8 cellular contexts compared by ENCODE assay signal in the genomic region with DNA sequence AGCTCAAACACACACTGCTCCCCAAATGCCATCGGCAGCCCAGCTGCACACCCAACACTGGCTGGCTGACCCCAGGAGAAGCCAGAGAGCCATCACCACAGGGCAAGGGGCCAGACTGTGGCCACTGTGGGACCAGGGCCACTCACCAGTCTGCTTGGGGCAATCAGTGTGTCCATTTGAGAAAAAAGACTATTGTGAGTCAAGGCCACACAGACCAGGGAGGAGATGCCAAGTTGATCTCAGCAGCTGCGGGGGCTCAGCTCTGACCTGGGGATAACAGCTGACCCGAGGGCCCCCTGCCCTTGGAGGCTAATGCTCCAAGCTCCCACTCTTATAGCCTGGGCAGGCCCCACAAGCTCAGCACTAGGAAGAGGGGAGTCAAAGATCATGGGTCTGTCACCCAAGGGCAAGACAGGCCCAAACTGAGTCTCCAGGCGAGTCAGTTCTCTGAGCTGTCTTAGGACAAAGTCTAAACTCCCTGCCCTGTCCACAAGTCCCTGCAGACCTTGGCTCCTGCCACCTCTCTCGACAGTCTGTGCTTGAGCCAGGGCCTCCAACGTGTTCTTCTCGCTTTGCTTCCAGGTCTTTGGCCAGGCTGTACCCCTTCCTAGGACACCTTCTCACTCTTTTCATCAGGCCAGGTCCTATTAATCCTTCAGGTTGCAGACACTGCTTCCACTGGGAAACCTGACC. TPM values are rescaled to one million over a fixed set of nuclear protein-coding genes. Genes with fewer than 3 reads are reported as not detected.
A peak's percentile ranks its signal among the peaks of the same experiment; 100 is the strongest.
DNase-seq lines count a peak whose midpoint lies in the region; ATAC-seq and TF ChIP-seq lines count a peak whose summit lies in the region.

No MANE protein-coding gene starts in this region.

- H3K4me3 ChIP-seq in DOHH2 (ENCODE audit: low read length): peak overlapping the region; percentile 74
- H3K4me3 ChIP-seq in Peyer's patch: peak overlapping the region in 1 of 4 donors; percentile 7
- H3K4me3 ChIP-seq in esophagus squamous epithelium: no peak overlapping the region

- no peak overlapping the region for H3K4me3 Mint-ChIP-seq in progenitor cell of endocrine pancreas (ENCODE audit: low read depth)

- H3K4me2 ChIP-seq in DOHH2 (ENCODE audit: low read length): peak overlapping the region; percentile 93

- H3K36me3 ChIP-seq in DOHH2 (ENCODE audit: control insufficient read depth, low read length): peaks cover 78% of the 10 kb centered on the region
- peaks cover 0 to 9% (median 0%) of the 10 kb centered on the region in 3 donors for H3K36me3 ChIP-seq in Peyer's patch
- H3K36me3 ChIP-seq in esophagus squamous epithelium: peaks cover 0 to 7% (median 6%) of the 10 kb centered on the region in 3 donors

- 36 to 40% methylated on average over 7 of the region's 7 CpGs for WGBS in esophagus squamous epithelium, 2 donors

- peaks cover 86% of the 10 kb centered on the region for H3K4me1 ChIP-seq in DOHH2 (ENCODE audit: control insufficient read depth, low read length)
- H3K4me1 ChIP-seq in Peyer's patch: peaks cover 64 to 99% (median 78%) of the 10 kb centered on the region in 4 donors
- H3K4me1 ChIP-seq in esophagus squamous epithelium: peaks cover 84 to 100% (median 95%) of the 10 kb centered on the region in 3 donors

- no peaks in the 10 kb centered on the region for H3K36me3 Mint-ChIP-seq in progenitor cell of endocrine pancreas (ENCODE audit: insufficient read depth)

- H3K27me3 ChIP-seq in DOHH2 (ENCODE audit: control insufficient read depth, low read length): no peaks in the 10 kb centered on the region
- H3K27me3 ChIP-seq in Peyer's patch: no peaks in the 10 kb centered on the region
- no peaks in the 10 kb centered on the region for H3K27me3 ChIP-seq in esophagus squamous epithelium

- peaks cover 49% of the 10 kb centered on the region for H3F3A ChIP-seq in DOHH2 (ENCODE audit: control insufficient read depth, insufficient read depth)

- DNase-seq in Peyer's patch (peak in 2 of 3 donors; percentile 80 to 81), esophagus squamous epithelium (lab: John Stamatoyannopoulos, UW) (no peak), progenitor cell of endocrine pancreas (ENCODE audit: low spot score, unreplicated experiment) (no peak), GM19238 (ENCODE audit: insufficient read length, low spot score) (no peak), LoVo (ENCODE audit: low spot score) (no peak)

- H3K79me2 ChIP-seq in DOHH2 (ENCODE audit: control insufficient read depth, low read length): peaks cover 100% of the 10 kb centered on the region

- peak overlapping the region; percentile 89 for H3K27ac Mint-ChIP-seq in progenitor cell of endocrine pancreas

- no peaks in the 10 kb centered on the region for H3K27me3 Mint-ChIP-seq in progenitor cell of endocrine pancreas

- H3K9me3 ChIP-seq in DOHH2 (ENCODE audit: control insufficient read depth, insufficient read depth, low read length) (no peaks in the 10 kb centered on the region), Peyer's patch (no peaks in the 10 kb centered on the region), esophagus squamous epithelium (no peaks in the 10 kb centered on the region)

- ATAC-seq in esophagus mucosa (no peak), GM21526 (IDR thresholded peaks at IDR 0.05; ENCODE audit: low FRiP score, unreplicated experiment) (no peak)

- no peaks in the 10 kb centered on the region for H3K9me2 ChIP-seq in DOHH2 (replicated peaks; ENCODE audit: control insufficient read depth, low read length)

- H3K27ac ChIP-seq in DOHH2 (ENCODE audit: low read depth, low read length) (peak overlapping the region; percentile 91), Peyer's patch (peak overlapping the region; percentile 78 to 95 (median 88)), esophagus squamous epithelium (peak overlapping the region; percentile 85 to 100 (median 94))

- H3K4me1 Mint-ChIP-seq in progenitor cell of endocrine pancreas (ENCODE audit: low read depth): peaks cover 51% of the 10 kb centered on the region

- no peaks in the 10 kb centered on the region for H3K9me3 Mint-ChIP-seq in progenitor cell of endocrine pancreas (ENCODE audit: low read depth)

- TF ChIP-seq POLR2A in Peyer's patch (IDR thresholded peaks at IDR 0.05) (no peak), esophagus squamous epithelium (IDR thresholded peaks at IDR 0.05) (no peak)

- intact Hi-C loops in esophagus squamous epithelium (cut with DNase I): no loop called here

- TF ChIP-seq CTCF in DOHH2 (IDR thresholded peaks at IDR 0.05; ENCODE audit: low read depth, low read length, poor library complexity, severe bottlenecking) (no peak), Peyer's patch (IDR thresholded peaks at IDR 0.05) (no peak), esophagus squamous epithelium (IDR thresholded peaks at IDR 0.05) (no peak), progenitor cell of endocrine pancreas (IDR thresholded peaks at IDR 0.05; ENCODE audit: unreplicated experiment) (no peak)

- peaks cover 66% of the 10 kb centered on the region for H4K20me1 ChIP-seq in DOHH2 (ENCODE audit: control insufficient read depth, insufficient read depth, low read depth, low read length)

RNA-seq across cellular contexts. Expression of a gene that starts 30.1 kb away (rescaled TPM):
- total RNA-seq in Peyer's patch (10 to 100 TPM in 1 of 4 donors, 1 to 10 TPM in 3; 4.4 to 11.6 (median 7.0) TPM), esophagus squamous epithelium (10 to 100 TPM in 1 of 4 donors, 1 to 10 TPM in 3; 4.2 to 13.9 (median 7.2) TPM), progenitor cell of endocrine pancreas (52.7 and 59.0 TPM in 2 replicates), esophagus mucosa (11.6 TPM)

Comparison
In these comparisons a context has a peak if more than half of its experiments do, and no peak if none do; other contexts are left out.
1. DNase-seq: peak in Peyer's patch (2 of 3); none in esophagus squamous epithelium (single experiment), progenitor cell of endocrine pancreas (single experiment), GM19238 (single experiment) and LoVo (single experiment).
2. Peak in every context shown above with its lines, with median percentiles within 50 percentile points of each other: H3K27ac ChIP-seq.